1 cellular context compared by ENCODE assay signal in the genomic region with DNA sequence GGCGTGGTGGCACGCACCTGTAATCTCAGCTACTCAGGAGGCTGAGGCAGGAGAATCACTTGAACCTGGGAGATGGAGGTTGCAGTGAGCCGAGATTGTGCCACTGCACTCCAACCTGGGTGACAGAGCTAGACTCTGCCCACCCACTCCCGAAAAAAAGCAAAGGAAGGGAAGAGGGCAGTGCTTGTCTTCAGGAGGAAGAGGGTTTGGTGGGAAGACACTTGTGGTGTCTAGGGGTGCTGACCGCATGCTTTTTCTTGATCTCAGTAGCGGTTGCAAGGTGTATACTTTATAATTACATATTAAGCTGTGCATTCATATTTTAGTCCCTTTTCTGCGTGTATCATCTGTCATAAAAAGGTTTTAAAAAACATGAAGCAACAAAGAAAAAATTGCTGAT.
TF ChIP-seq lines count a peak whose summit lies in the region.

No MANE protein-coding gene starts in this region.

TF ChIP-seq in A549, 52 proteins besides CTCF, POLR2A, EP300 and RAD21:
- peak; percentile 33 for TF ChIP-seq MAFK (IDR thresholded peaks at IDR 0.05; ENCODE audit: partially characterized antibody)
